1 cellular context compared by ENCODE assay signal in genomic region chr15:68819451-68820204, GRCh38.
TF ChIP-seq lines count a peak whose summit lies in the region.

No MANE protein-coding gene starts in this region.

TF ChIP-seq in HepG2, 621 proteins besides CTCF, POLR2A, EP300 and RAD21 (continued from another document):
- TF ChIP-seq ASH2L (IDR thresholded peaks at IDR 0.05; ENCODE audit: insufficient read length, low read depth, low read length) (peak; percentile 72), HOXA3 (CRISPR knock-in tag; IDR thresholded peaks at IDR 0.05) (0 out of 2 replicates have a peak, but pooled peaks have one; percentile 12), PHF8 (CRISPR knock-in tag; IDR thresholded peaks at IDR 0.05) (peak; percentile 16; the same call in 1 of the 2 replicates), PAX8 (CRISPR knock-in tag; IDR thresholded peaks at IDR 0.05; ENCODE audit: borderline replicate concordance) (no peak), BRCA1 (CRISPR knock-in tag; IDR thresholded peaks at IDR 0.05) (no peak), ZNF180 (CRISPR knock-in tag; IDR thresholded peaks at IDR 0.05; ENCODE audit: borderline replicate concordance, low read depth) (no peak), ZNF501 (CRISPR knock-in tag; IDR thresholded peaks at IDR 0.05) (peak; percentile 52; the same call in 1 of the 2 replicates), MXD1 (CRISPR knock-in tag; IDR thresholded peaks at IDR 0.05) (no peak), ZNF687 (CRISPR knock-in tag; IDR thresholded peaks at IDR 0.05) (peak; percentile 25), TERF1 (CRISPR knock-in tag; IDR thresholded peaks at IDR 0.05) (no peak), PHF21A (CRISPR knock-in tag; IDR thresholded peaks at IDR 0.05) (0 out of 2 replicates have a peak, but pooled peaks have one; percentile 4), MEF2D (CRISPR knock-in tag; IDR thresholded peaks at IDR 0.05) (no peak), SNAPC2 (CRISPR knock-in tag; IDR thresholded peaks at IDR 0.05) (no peak), HMG20B (CRISPR knock-in tag; conservative IDR thresholded peaks at IDR 0.05) (no peak), ZBTB37 (CRISPR knock-in tag; IDR thresholded peaks at IDR 0.05) (no peak), HNRNPL (IDR thresholded peaks at IDR 0.05; ENCODE audit: low read depth, low read length) (peak; percentile 97), ZNF710 (CRISPR knock-in tag; IDR thresholded peaks at IDR 0.05; ENCODE audit: borderline replicate concordance) (peak; percentile 55; the same call in 1 of the 2 replicates), ARHGAP35 (CRISPR knock-in tag; IDR thresholded peaks at IDR 0.05; ENCODE audit: borderline replicate concordance) (no peak), ZNF18 (CRISPR knock-in tag; IDR thresholded peaks at IDR 0.05; ENCODE audit: insufficient replicate concordance) (no peak), FIP1L1 (IDR thresholded peaks at IDR 0.05; ENCODE audit: borderline replicate concordance, insufficient read depth, low read depth, low read length) (peak; percentile 8; the same call in 1 of the 2 replicates), ZNF318 (CRISPR knock-in tag; IDR thresholded peaks at IDR 0.05) (no peak), TEAD3 (CRISPR knock-in tag; optimal IDR thresholded peaks at IDR 0.05; ENCODE audit: borderline replicate concordance) (no peak), ATRX (CRISPR knock-in tag; IDR thresholded peaks at IDR 0.05; ENCODE audit: borderline replicate concordance) (no peak), AGO2 (optimal IDR thresholded peaks at IDR 0.05; ENCODE audit: low read depth, low read length) (peak; percentile 96), YY1 (IDR thresholded peaks at IDR 0.05; ENCODE audit: insufficient read depth, insufficient replicate concordance, low read depth, low read length) (peak; percentile 47), CEBPG (CRISPR knock-in tag; IDR thresholded peaks at IDR 0.05) (no peak), FOXK1 (CRISPR knock-in tag; IDR thresholded peaks at IDR 0.05; ENCODE audit: borderline replicate concordance, low read depth) (peak; percentile 5; the same call in 1 of the 2 replicates), ZNF674 (CRISPR knock-in tag; IDR thresholded peaks at IDR 0.05; ENCODE audit: low read depth) (no peak), ARID4A (CRISPR knock-in tag; IDR thresholded peaks at IDR 0.05; ENCODE audit: borderline replicate concordance) (no peak; the same call in 1 of the 2 replicates), ZNF256 (CRISPR knock-in tag; conservative IDR thresholded peaks at IDR 0.05) (no peak)
